In the genomic region with DNA sequence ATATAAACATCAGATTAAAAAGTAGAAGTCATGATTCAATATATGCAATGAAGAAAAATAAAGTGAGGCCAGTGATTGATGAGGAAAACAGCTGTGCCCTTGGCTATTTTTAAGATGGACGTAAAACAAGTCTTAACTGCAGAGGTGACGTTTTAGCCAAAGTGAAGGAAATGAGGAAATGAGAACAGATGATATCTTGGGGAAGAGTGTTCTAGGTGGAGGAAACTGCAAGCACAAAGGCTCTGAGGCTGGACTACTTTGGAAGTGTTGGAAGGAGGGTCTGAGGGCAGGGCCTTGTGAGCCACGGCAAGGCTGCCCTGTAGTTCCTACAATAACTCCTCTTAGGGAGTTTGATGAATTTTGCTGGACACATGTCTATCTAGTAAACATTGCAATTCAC, we compare ENCODE assay signal across 24 cellular contexts.
DNase-seq lines count a peak whose midpoint lies in the region; ATAC-seq, FAIRE-seq and TF ChIP-seq lines count a peak whose summit lies in the region.
"Had no signal": no experiment of that assay in that cellular context is flagged by ENCODE, and none has a peak within 500 bp of the region (broad histone marks: within the 10 kb centered on the region; RNA-seq: fewer than 3 reads in every experiment).

No MANE protein-coding gene starts in this region.

- H3K27ac Mint-ChIP-seq in activated T-cell treated with anti-CD3 and anti-CD28 coated beads, Interleukin-2, amount 50 U/mL, for 24 hours, result peak overlapping the region; percentile 56
- peak overlapping the region; percentile 99 for H3K27ac Mint-ChIP-seq in astrocyte (ENCODE audit: unreplicated experiment)
- H3K27ac Mint-ChIP-seq in glutamatergic neuron (ENCODE audit: unreplicated experiment), result no peak overlapping the region
- H3K27ac Mint-ChIP-seq: natural killer cell, progenitor cell of endocrine pancreas, type B pancreatic cell had no signal

- H3K4me1 Mint-ChIP-seq in activated T-cell treated with anti-CD3 and anti-CD28 coated beads, Interleukin-2, amount 50 U/mL, for 24 hours (ENCODE audit: low read depth), result peaks cover 49% of the 10 kb centered on the region
- H3K4me1 Mint-ChIP-seq in astrocyte (ENCODE audit: low read depth, unreplicated experiment) (peaks cover 49% of the 10 kb centered on the region), glutamatergic neuron (ENCODE audit: low read depth, unreplicated experiment) (peaks cover 2% of the 10 kb centered on the region)
- H3K4me1 Mint-ChIP-seq: natural killer cell had no signal

- H3K36me3 Mint-ChIP-seq in activated T-cell treated with anti-CD3 and anti-CD28 coated beads, Interleukin-2, amount 50 U/mL, for 24 hours (ENCODE audit: low read depth), result no peaks in the 10 kb centered on the region
- H3K36me3 Mint-ChIP-seq in astrocyte (ENCODE audit: low read depth, unreplicated experiment), result no peaks in the 10 kb centered on the region
- no peaks in the 10 kb centered on the region for H3K36me3 Mint-ChIP-seq in glutamatergic neuron (ENCODE audit: unreplicated experiment)
- H3K36me3 Mint-ChIP-seq: natural killer cell, type B pancreatic cell had no signal

- H3K27me3 ChIP-seq in astrocyte (ENCODE audit: insufficient read depth, low read length), result no peaks in the 10 kb centered on the region
- no peaks in the 10 kb centered on the region for H3K27me3 ChIP-seq in psoas muscle (ENCODE audit: insufficient read depth in 3 of 3, low read length in 2 of 3)
- H3K27me3 ChIP-seq in small intestine (ENCODE audit: control insufficient read depth in 2 of 2, insufficient read depth in 2 of 2, low read length in 2 of 2), result no peaks in the 10 kb centered on the region
- H3K27me3 ChIP-seq: spleen, stomach had no signal

- H3K27ac ChIP-seq in astrocyte (ENCODE audit: low read depth, low read length), result peak overlapping the region; percentile 96
- peak overlapping the region; percentile 32 for H3K27ac ChIP-seq in psoas muscle
- H3K27ac ChIP-seq in small intestine (ENCODE audit: low read depth in 1 of 2, low read length in 1 of 2), result no peak overlapping the region
- H3K27ac ChIP-seq: spleen, stomach had no signal

- H3K9me3 ChIP-seq in astrocyte (ENCODE audit: insufficient read depth, low read depth, low read length), result no peaks in the 10 kb centered on the region
- H3K9me3 ChIP-seq in psoas muscle, result no peaks in the 10 kb centered on the region
- H3K9me3 ChIP-seq in small intestine (ENCODE audit: control insufficient read depth, low read depth), result no peaks in the 10 kb centered on the region
- H3K9me3 ChIP-seq: spleen, stomach had no signal

- intact Hi-C loops in psoas muscle (cut with DNase I), result no loop called here

- peak in 3 of 4 donors; percentile 47 to 65 (median 53) for ATAC-seq in psoas muscle
- ATAC-seq: natural killer cell had no signal

- TF ChIP-seq CTCF in astrocyte (IDR thresholded peaks at IDR 0.05; ENCODE audit: insufficient read depth, low read depth, low read length), result no peak
- no peak for TF ChIP-seq CTCF in psoas muscle (IDR thresholded peaks at IDR 0.05)
- no peak for TF ChIP-seq CTCF in glutamatergic neuron (IDR thresholded peaks at IDR 0.05; ENCODE audit: partially characterized antibody, unreplicated experiment)

- peak overlapping the region; percentile 48 for H3K4me2 ChIP-seq in astrocyte (ENCODE audit: low read length)

- H3K4me1 ChIP-seq in astrocyte (ENCODE audit: insufficient read depth, low read length), result peaks cover 24% of the 10 kb centered on the region
- peaks cover 14% of the 10 kb centered on the region for H3K4me1 ChIP-seq in psoas muscle
- H3K4me1 ChIP-seq in small intestine (ENCODE audit: control insufficient read depth in 2 of 2, insufficient read depth in 1 of 2, low read depth in 1 of 2, low read length in 1 of 2), result no peaks in the 10 kb centered on the region
- H3K4me1 ChIP-seq: spleen, stomach had no signal

- FAIRE-seq in astrocyte (lab: Jason Lieb, UNC) (peak; percentile 41), small intestine (lab: Jason Lieb, UNC) (no peak)
- FAIRE-seq: A204.1 had no signal

- H3K4me3 Mint-ChIP-seq in activated T-cell treated with anti-CD3 and anti-CD28 coated beads, Interleukin-2, amount 50 U/mL, for 24 hours, result no peak overlapping the region
- peak overlapping the region; percentile 15 for H3K4me3 Mint-ChIP-seq in astrocyte (ENCODE audit: unreplicated experiment)
- no peak overlapping the region for H3K4me3 Mint-ChIP-seq in glutamatergic neuron (ENCODE audit: unreplicated experiment)
- H3K4me3 Mint-ChIP-seq: natural killer cell, type B pancreatic cell had no signal

- H3K36me3 ChIP-seq in astrocyte (ENCODE audit: insufficient read depth, low read length) (no peaks in the 10 kb centered on the region), psoas muscle (ENCODE audit: insufficient read depth in 1 of 2, low read depth in 1 of 2) (no peaks in the 10 kb centered on the region), small intestine (ENCODE audit: control insufficient read depth in 2 of 2, insufficient read depth in 2 of 2, low read length in 2 of 2) (no peaks in the 10 kb centered on the region)
- H3K36me3 ChIP-seq: spleen, stomach had no signal

- no peak overlapping the region for H3K4me3 ChIP-seq in astrocyte (ENCODE audit: insufficient read depth, low read depth, low read length)
- no peak overlapping the region for H3K4me3 ChIP-seq in psoas muscle
- H3K4me3 ChIP-seq in small intestine (ENCODE audit: low read depth in 1 of 2, low read length in 2 of 2), result no peak overlapping the region
- H3K4me3 ChIP-seq: spleen, stomach had no signal

- H3K27me3 Mint-ChIP-seq in activated T-cell treated with anti-CD3 and anti-CD28 coated beads, Interleukin-2, amount 50 U/mL, for 24 hours, result peaks cover 14% of the 10 kb centered on the region
- no peaks in the 10 kb centered on the region for H3K27me3 Mint-ChIP-seq in astrocyte (ENCODE audit: low read depth, unreplicated experiment)
- H3K27me3 Mint-ChIP-seq in glutamatergic neuron (ENCODE audit: unreplicated experiment), result no peaks in the 10 kb centered on the region
- H3K27me3 Mint-ChIP-seq: progenitor cell of endocrine pancreas had no signal

- DNase-seq in activated T-cell treated with anti-CD3 and anti-CD28 coated beads, Interleukin-2, amount 50 U/mL, for 24 hours, result no peak
- DNase-seq in activated T-cell treated with anti-CD3 and anti-CD28 coated beads, Interleukin-2, amount 50 U/mL, for 48 hours, result no peak
- DNase-seq in MV-4-11 (lab: John Stamatoyannopoulos, UW), result peak; percentile 57
- peak; percentile 19 for DNase-seq in astrocyte (ENCODE audit: low read depth)
- DNase-seq in psoas muscle, result no peak
- no peak for DNase-seq in kidney glomerular epithelial cell (lab: John Stamatoyannopoulos, UW)
- no peak for DNase-seq in glutamatergic neuron
- no peak for DNase-seq in small intestine
- DNase-seq: activated CD8-positive, alpha-beta memory T cell treated with anti-CD3 and anti-CD28 coated beads, Interleukin-2, amount 50 U/mL, for 48 hours; anterior cingulate cortex; erythroblast; foreskin melanocyte; HCEC 1CT; mesendoderm; natural killer cell; NCI-H1417 treated with DMSO at 0.1 percent for 48 hours; NCI-H524; SHP77 treated with DMSO at 0.1 percent for 48 hours; spleen; stimulated activated CD4-positive, alpha-beta T cell treated with anti-CD3 and anti-CD28 coated beads, Interleukin-4, amount 100 ng/mL, for 24 hours; stomach had no signal

- no peaks in the 10 kb centered on the region for H4K20me1 ChIP-seq in astrocyte (ENCODE audit: insufficient read depth, low read length)

- no peaks in the 10 kb centered on the region for H3K79me2 ChIP-seq in astrocyte (ENCODE audit: insufficient read depth, low read length)

- no peak overlapping the region for H2AFZ ChIP-seq in astrocyte (ENCODE audit: low read depth, low read length)

- H3K9me3 Mint-ChIP-seq in activated T-cell treated with anti-CD3 and anti-CD28 coated beads, Interleukin-2, amount 50 U/mL, for 24 hours, result no peaks in the 10 kb centered on the region
- H3K9me3 Mint-ChIP-seq in astrocyte (ENCODE audit: unreplicated experiment) (no peaks in the 10 kb centered on the region), glutamatergic neuron (ENCODE audit: unreplicated experiment) (no peaks in the 10 kb centered on the region)
- H3K9me3 Mint-ChIP-seq: natural killer cell, type B pancreatic cell had no signal

- H3K9ac ChIP-seq in astrocyte (ENCODE audit: low read length), result peak overlapping the region; percentile 80

- 16 to 27% (median 19%) methylated on average over 3 of the region's 3 CpGs for WGBS in psoas muscle, 3 donors
- WGBS in small intestine, 3 donors, result 68 to 90% (median 84%) methylated on average over 3 of the region's 3 CpGs

Comparison
In these comparisons a context has a peak if more than half of its experiments do, and no peak if none do; other contexts are left out.
1. DNase-seq: peak in MV-4-11 (single experiment) and astrocyte (single experiment); none in activated T-cell treated with anti-CD3 and anti-CD28 coated beads, Interleukin-2, amount 50 U/mL, for 24 hours (single experiment), activated T-cell treated with anti-CD3 and anti-CD28 coated beads, Interleukin-2, amount 50 U/mL, for 48 hours (0 of 2), psoas muscle (0 of 2), kidney glomerular epithelial cell (single experiment), glutamatergic neuron (single experiment) and small intestine (single experiment).
2. H3K27ac ChIP-seq: peak in astrocyte (single experiment) and psoas muscle (single experiment); none in small intestine (0 of 2).